ENCODE assay signal across 14 cellular contexts in the genomic region with DNA sequence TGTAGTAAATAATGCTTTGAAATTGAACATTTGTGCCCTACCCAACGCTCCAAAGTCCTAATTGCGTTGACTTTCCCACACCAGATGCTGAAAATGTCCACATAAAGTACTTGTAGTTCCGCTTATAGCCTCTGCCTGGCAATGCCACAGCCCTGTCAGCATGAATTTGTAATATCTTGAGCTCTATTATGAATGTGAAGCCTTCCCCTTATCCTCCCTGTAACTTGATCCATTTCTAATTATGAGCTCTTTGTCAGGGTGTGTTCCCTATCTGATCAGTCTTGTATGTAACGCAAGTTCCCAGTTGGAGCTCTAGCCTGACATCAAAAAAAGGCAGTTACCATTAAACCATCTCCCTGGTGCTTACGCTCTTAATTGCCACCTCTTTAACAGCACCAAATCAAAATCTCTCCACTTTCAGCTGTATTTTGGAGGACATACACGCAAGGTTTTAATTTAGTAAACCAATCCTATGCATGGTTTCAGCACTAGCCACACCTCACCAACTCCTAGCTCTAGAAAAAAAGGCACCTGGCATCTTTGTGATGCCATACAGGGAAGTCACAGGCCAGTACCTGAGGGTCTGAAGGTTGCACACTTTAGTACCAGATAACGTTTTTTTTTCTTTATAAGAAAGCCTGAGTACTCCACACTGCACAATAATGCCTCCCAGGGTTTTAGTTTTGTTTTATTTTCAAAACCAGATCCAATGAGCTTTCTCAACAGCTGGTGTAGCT.
DNase-seq lines count a peak whose midpoint lies in the region; ATAC-seq and TF ChIP-seq lines count a peak whose summit lies in the region.
"Had no signal": no experiment of that assay in that cellular context is flagged by ENCODE, and none has a peak within 500 bp of the region (broad histone marks: within the 10 kb centered on the region; RNA-seq: fewer than 3 reads in every experiment).

No MANE protein-coding gene starts in this region.

- peaks cover 0 to 6% (median 2%) of the 10 kb centered on the region in 5 experiments for H3K9me3 Mint-ChIP-seq in brain
- H3K9me3 Mint-ChIP-seq: activated CD4-positive, alpha-beta memory T cell treated with anti-CD3 and anti-CD28 coated beads for 36 hours; IgD-negative memory B cell had no signal

- no peak for ATAC-seq in HG03095 (IDR thresholded peaks at IDR 0.05; ENCODE audit: unreplicated experiment)
- ATAC-seq in HG02970 (IDR thresholded peaks at IDR 0.05; ENCODE audit: low FRiP score, unreplicated experiment): no peak

- no peak overlapping the region for H3K4me3 Mint-ChIP-seq in brain
- H3K4me3 Mint-ChIP-seq: activated CD4-positive, alpha-beta memory T cell treated with anti-CD3 and anti-CD28 coated beads for 36 hours; IgD-negative memory B cell had no signal

- peaks cover 14% of the 10 kb centered on the region for H3K4me1 Mint-ChIP-seq in brain

- peak overlapping the region in 3 of 5 experiments; percentile 4 to 23 (median 5) for H3K27ac Mint-ChIP-seq in brain
- H3K27ac Mint-ChIP-seq: activated CD4-positive, alpha-beta memory T cell treated with anti-CD3 and anti-CD28 coated beads for 36 hours had no signal

- no peak for TF ChIP-seq CTCF in brain (conservative IDR thresholded peaks at IDR 0.05)

- DNase-seq in DMS153 treated with DMSO at 0.1 percent for 48 hours (lab: John Stamatoyannopoulos, UW; ENCODE audit: unreplicated experiment): peak; percentile 81
- DNase-seq in NCI-H1436 (lab: John Stamatoyannopoulos, UW): peak; percentile 79
- DNase-seq in NCI-H345 (lab: John Stamatoyannopoulos, UW): peak; percentile 79
- DNase-seq in KG1 (lab: John Stamatoyannopoulos, UW): no peak
- DNase-seq in NCI-H2196 (lab: John Stamatoyannopoulos, UW; ENCODE audit: unreplicated experiment): no peak
- DNase-seq: activated CD4-positive, alpha-beta memory T cell treated with anti-CD3 and anti-CD28 coated beads for 36 hours; caudate nucleus; effector memory CD4-positive, alpha-beta T cell; NCI-H1694; stimulated activated CD4-positive, alpha-beta T cell treated with anti-CD3 and anti-CD28 coated beads, Interleukin-15, amount 100 ng/mL, for 24 hours had no signal

- peaks cover 77% of the 10 kb centered on the region for H3K36me3 Mint-ChIP-seq in brain

- H3K27me3 Mint-ChIP-seq in brain: no peaks in the 10 kb centered on the region
- H3K27me3 Mint-ChIP-seq: activated CD4-positive, alpha-beta memory T cell treated with anti-CD3 and anti-CD28 coated beads for 36 hours; IgD-negative memory B cell had no signal

Comparison
In these comparisons a context has a peak if more than half of its experiments do, and no peak if none do; other contexts are left out.
1. DNase-seq: peak in DMS153 treated with DMSO at 0.1 percent for 48 hours (single experiment), NCI-H1436 (single experiment) and NCI-H345 (single experiment); none in KG1 (single experiment) and NCI-H2196 (single experiment).